In genomic region chr17:40107266-40107980, GRCh38 we compare ENCODE assay signal across 8 cellular contexts. TPM values are rescaled to one million over a fixed set of nuclear protein-coding genes. Genes with fewer than 3 reads are reported as not detected.
A peak's percentile ranks its signal among the peaks of the same experiment; 100 is the strongest.
DNase-seq lines count a peak whose midpoint lies in the region; ATAC-seq, FAIRE-seq and TF ChIP-seq lines count a peak whose summit lies in the region.

No MANE protein-coding gene starts in this region.

- peaks cover 16% of the 10 kb centered on the region for H3K27me3 Mint-ChIP-seq in activated T-helper 1 cell treated with anti-CD3 and anti-CD28 coated beads, Interleukin-12 subunit alpha, Interleukin-12 subunit beta, Interleukin-2, Interleukin-4 antibody, amounts not matched to agents 30 ng/mL and 10 ng/mL and 1 ng/mL, durations not matched to agents 14 hours and 24 hours and 36 hours (ENCODE audit: insufficient read depth)
- no peaks in the 10 kb centered on the region for H3K27me3 Mint-ChIP-seq in stimulated activated naive CD8-positive, alpha-beta T cell treated with anti-CD3 and anti-CD28 coated beads, Interleukin-15, amount 100 ng/mL, for 72 hours

- H3K27me3 ChIP-seq in HUES64 (ENCODE audit: insufficient read depth, low read length) (peaks cover 29% of the 10 kb centered on the region), BE2C (no peaks in the 10 kb centered on the region)

- H3K4me1 Mint-ChIP-seq in activated T-helper 1 cell treated with anti-CD3 and anti-CD28 coated beads, Interleukin-12 subunit alpha, Interleukin-12 subunit beta, Interleukin-2, Interleukin-4 antibody, amounts not matched to agents 30 ng/mL and 10 ng/mL and 1 ng/mL, durations not matched to agents 14 hours and 24 hours and 36 hours (ENCODE audit: low read depth) = peaks cover 69% of the 10 kb centered on the region
- H3K4me1 Mint-ChIP-seq in stimulated activated naive CD8-positive, alpha-beta T cell treated with anti-CD3 and anti-CD28 coated beads, Interleukin-15, amount 100 ng/mL, for 72 hours = peaks cover 93% of the 10 kb centered on the region

- intact Hi-C loops in activated T-helper 1 cell treated with anti-CD3 and anti-CD28 coated beads, Interleukin-12 subunit alpha, Interleukin-12 subunit beta, Interleukin-2, Interleukin-4 antibody, amounts not matched to agents 30 ng/mL and 10 ng/mL and 1 ng/mL, durations not matched to agents 14 hours and 24 hours and 36 hours (cut with micrococcal nuclease) = no loop called here
- intact Hi-C loops in kidney (cut with DNase I) = no loop called here

- H3K9me3 ChIP-seq in HUES64 (ENCODE audit: insufficient read depth, low read depth, low read length) = no peaks in the 10 kb centered on the region
- no peaks in the 10 kb centered on the region for H3K9me3 ChIP-seq in kidney (ENCODE audit: control insufficient read depth in 1 of 2, low read length in 2 of 2)
- no peaks in the 10 kb centered on the region for H3K9me3 ChIP-seq in BE2C

- no peak for DNase-seq in activated T-helper 1 cell treated with anti-CD3 and anti-CD28 coated beads, Interleukin-12 subunit alpha, Interleukin-12 subunit beta, Interleukin-2, Interleukin-4 antibody, amounts not matched to agents 30 ng/mL and 10 ng/mL and 1 ng/mL, durations not matched to agents 14 hours and 24 hours and 36 hours (ENCODE audit: low spot score)
- DNase-seq in kidney (no peak), BE2C (no peak)
- peak in 1 of 2 donors; percentile 34 for DNase-seq in stimulated activated naive CD8-positive, alpha-beta T cell treated with anti-CD3 and anti-CD28 coated beads, Interleukin-15, amount 100 ng/mL, for 72 hours

- H3K9ac ChIP-seq in HUES64 (ENCODE audit: low read depth, low read length) (peak overlapping the region; percentile 38; the same call in 1 of the 2 replicates), kidney (ENCODE audit: low read length in 2 of 2) (peak overlapping the region; percentile 63 to 67)

- H3K36me3 Mint-ChIP-seq in activated T-helper 1 cell treated with anti-CD3 and anti-CD28 coated beads, Interleukin-12 subunit alpha, Interleukin-12 subunit beta, Interleukin-2, Interleukin-4 antibody, amounts not matched to agents 30 ng/mL and 10 ng/mL and 1 ng/mL, durations not matched to agents 14 hours and 24 hours and 36 hours (ENCODE audit: low read depth) = no peaks in the 10 kb centered on the region

- no peak for TF ChIP-seq CTCF in kidney (IDR thresholded peaks at IDR 0.05; ENCODE audit: borderline replicate concordance, extremely low read depth, insufficient read depth)
- TF ChIP-seq CTCF in BE2C (IDR thresholded peaks at IDR 0.05; ENCODE audit: low read depth, low read length) = no peak

- H3K27ac Mint-ChIP-seq in activated T-helper 1 cell treated with anti-CD3 and anti-CD28 coated beads, Interleukin-12 subunit alpha, Interleukin-12 subunit beta, Interleukin-2, Interleukin-4 antibody, amounts not matched to agents 30 ng/mL and 10 ng/mL and 1 ng/mL, durations not matched to agents 14 hours and 24 hours and 36 hours = peak overlapping the region; percentile 85
- peak overlapping the region; percentile 85 to 97 for H3K27ac Mint-ChIP-seq in stimulated activated naive CD8-positive, alpha-beta T cell treated with anti-CD3 and anti-CD28 coated beads, Interleukin-15, amount 100 ng/mL, for 72 hours

- FAIRE-seq in kidney (lab: Jason Lieb, UNC) = no peak

- ATAC-seq in stimulated activated naive CD8-positive, alpha-beta T cell treated with anti-CD3 and anti-CD28 coated beads, Interleukin-15, amount 100 ng/mL, for 72 hours = peak; percentile 21
- ATAC-seq in GM21360 (IDR thresholded peaks at IDR 0.05; ENCODE audit: unreplicated experiment) = no peak
- no peak for ATAC-seq in GM18520 (IDR thresholded peaks at IDR 0.05; ENCODE audit: unreplicated experiment)
- no peak for ATAC-seq in GM19324 (IDR thresholded peaks at IDR 0.05; ENCODE audit: low FRiP score, unreplicated experiment)

- peak overlapping the region; percentile 57 for H3K4me3 Mint-ChIP-seq in activated T-helper 1 cell treated with anti-CD3 and anti-CD28 coated beads, Interleukin-12 subunit alpha, Interleukin-12 subunit beta, Interleukin-2, Interleukin-4 antibody, amounts not matched to agents 30 ng/mL and 10 ng/mL and 1 ng/mL, durations not matched to agents 14 hours and 24 hours and 36 hours
- H3K4me3 Mint-ChIP-seq in stimulated activated naive CD8-positive, alpha-beta T cell treated with anti-CD3 and anti-CD28 coated beads, Interleukin-15, amount 100 ng/mL, for 72 hours = peak overlapping the region; percentile 74 to 76

- H3K36me3 ChIP-seq in HUES64 (ENCODE audit: insufficient read depth, low read length) = no peaks in the 10 kb centered on the region
- H3K36me3 ChIP-seq in kidney (ENCODE audit: control insufficient read depth in 1 of 2, insufficient read depth in 2 of 2, low read length in 2 of 2) = no peaks in the 10 kb centered on the region
- no peaks in the 10 kb centered on the region for H3K36me3 ChIP-seq in BE2C

- H3K9me3 Mint-ChIP-seq in activated T-helper 1 cell treated with anti-CD3 and anti-CD28 coated beads, Interleukin-12 subunit alpha, Interleukin-12 subunit beta, Interleukin-2, Interleukin-4 antibody, amounts not matched to agents 30 ng/mL and 10 ng/mL and 1 ng/mL, durations not matched to agents 14 hours and 24 hours and 36 hours = no peaks in the 10 kb centered on the region
- no peaks in the 10 kb centered on the region for H3K9me3 Mint-ChIP-seq in stimulated activated naive CD8-positive, alpha-beta T cell treated with anti-CD3 and anti-CD28 coated beads, Interleukin-15, amount 100 ng/mL, for 72 hours

- WGBS in HUES64 = 38% methylated on average over 12 of the region's 12 CpGs

- H3K4me1 ChIP-seq in HUES64 (ENCODE audit: insufficient read depth, low read length) (peaks cover 65% of the 10 kb centered on the region), kidney (ENCODE audit: control insufficient read depth in 1 of 2, insufficient read depth in 1 of 2, low read depth in 1 of 2, low read length in 2 of 2) (peaks cover 58 to 75% of the 10 kb centered on the region in 2 donors), BE2C (peaks cover 25% of the 10 kb centered on the region)

- H3K27ac ChIP-seq in HUES64 (ENCODE audit: low read depth, low read length) (no peak overlapping the region), kidney (ENCODE audit: low read depth in 2 of 2, low read length in 2 of 2) (peak overlapping the region; percentile 94 to 96)

- H3K4me3 ChIP-seq in HUES64 (ENCODE audit: low read length) (no peak overlapping the region), kidney (ENCODE audit: low read length in 2 of 2) (peak overlapping the region in 1 of 2 donors; percentile 21), BE2C (ENCODE audit: low read depth, low read length) (no peak overlapping the region)

RNA-seq across cellular contexts. Expression of gene NR1D1, which starts 7.0 kb away (rescaled TPM):
- 2.8 TPM for polyA plus RNA-seq in HUES64 (2013, experiment 1 of 2)
- polyA plus RNA-seq in HUES64 (2013, experiment 2 of 2) = 3.4 TPM
- 8.7 and 9.6 TPM in 2 replicates for total RNA-seq in activated T-helper 1 cell treated with anti-CD3 and anti-CD28 coated beads, Interleukin-12 subunit alpha, Interleukin-12 subunit beta, Interleukin-2, Interleukin-4 antibody, amounts not matched to agents 30 ng/mL and 10 ng/mL and 1 ng/mL, durations not matched to agents 14 hours and 24 hours and 36 hours
- total RNA-seq in kidney = 30.8 TPM
- polyA plus RNA-seq in kidney (ENCODE audit: insufficient read depth, low read depth, low replicate concordance) = 7.1 TPM
- polyA plus RNA-seq in BE2C (2012; ENCODE audit: insufficient read depth, insufficient read length, low read depth) = 24.5 TPM

RNA-seq across cellular contexts. Expression of gene MSL1, which starts 14.3 kb away (rescaled TPM):
- polyA plus RNA-seq in HUES64 (2013, experiment 1 of 2) = 59.7 TPM
- polyA plus RNA-seq in HUES64 (2013, experiment 2 of 2) = 65.8 TPM
- total RNA-seq in activated T-helper 1 cell treated with anti-CD3 and anti-CD28 coated beads, Interleukin-12 subunit alpha, Interleukin-12 subunit beta, Interleukin-2, Interleukin-4 antibody, amounts not matched to agents 30 ng/mL and 10 ng/mL and 1 ng/mL, durations not matched to agents 14 hours and 24 hours and 36 hours = 87.6 and 88.2 TPM in 2 replicates
- 75.4 TPM for total RNA-seq in kidney
- polyA plus RNA-seq in kidney (ENCODE audit: insufficient read depth, low read depth, low replicate concordance) = 34.9 TPM
- 119 TPM for polyA plus RNA-seq in BE2C (2012; ENCODE audit: insufficient read depth, insufficient read length, low read depth)

RNA-seq across cellular contexts. Expression of gene CASC3, which starts 32.9 kb away (rescaled TPM):
- 73.5 TPM for polyA plus RNA-seq in HUES64 (2013, experiment 1 of 2)
- polyA plus RNA-seq in HUES64 (2013, experiment 2 of 2) = 79.0 TPM
- total RNA-seq in activated T-helper 1 cell treated with anti-CD3 and anti-CD28 coated beads, Interleukin-12 subunit alpha, Interleukin-12 subunit beta, Interleukin-2, Interleukin-4 antibody, amounts not matched to agents 30 ng/mL and 10 ng/mL and 1 ng/mL, durations not matched to agents 14 hours and 24 hours and 36 hours = 117 TPM in 2 replicates
- 90.8 TPM for total RNA-seq in kidney
- 32.2 TPM for polyA plus RNA-seq in kidney (ENCODE audit: insufficient read depth, low read depth, low replicate concordance)
- polyA plus RNA-seq in BE2C (2012; ENCODE audit: insufficient read depth, insufficient read length, low read depth) = 128 TPM

RNA-seq across cellular contexts. Expression of gene THRA, which starts 44.7 kb away (rescaled TPM):
- 7.7 TPM for polyA plus RNA-seq in HUES64 (2013, experiment 1 of 2)
- polyA plus RNA-seq in HUES64 (2013, experiment 2 of 2) = 8.2 TPM
- total RNA-seq in activated T-helper 1 cell treated with anti-CD3 and anti-CD28 coated beads, Interleukin-12 subunit alpha, Interleukin-12 subunit beta, Interleukin-2, Interleukin-4 antibody, amounts not matched to agents 30 ng/mL and 10 ng/mL and 1 ng/mL, durations not matched to agents 14 hours and 24 hours and 36 hours = 2.9 and 3.5 TPM in 2 replicates
- total RNA-seq in kidney = 63.9 TPM
- 40.8 TPM for polyA plus RNA-seq in kidney (ENCODE audit: insufficient read depth, low read depth, low replicate concordance)
- 233 TPM for polyA plus RNA-seq in BE2C (2012; ENCODE audit: insufficient read depth, insufficient read length, low read depth)

RNA-seq across cellular contexts. Expression of gene MED24, which starts 53.2 kb away (rescaled TPM):
- 55.1 TPM for polyA plus RNA-seq in HUES64 (2013, experiment 1 of 2)
- polyA plus RNA-seq in HUES64 (2013, experiment 2 of 2) = 61.0 TPM
- total RNA-seq in activated T-helper 1 cell treated with anti-CD3 and anti-CD28 coated beads, Interleukin-12 subunit alpha, Interleukin-12 subunit beta, Interleukin-2, Interleukin-4 antibody, amounts not matched to agents 30 ng/mL and 10 ng/mL and 1 ng/mL, durations not matched to agents 14 hours and 24 hours and 36 hours = 113 and 120 TPM in 2 replicates
- 66.3 TPM for total RNA-seq in kidney
- 53.7 TPM for polyA plus RNA-seq in kidney (ENCODE audit: insufficient read depth, low read depth, low replicate concordance)
- 173 TPM for polyA plus RNA-seq in BE2C (2012; ENCODE audit: insufficient read depth, insufficient read length, low read depth)
